In genomic region chr9:129256959-129257713, GRCh38 we compare ENCODE assay signal across 26 cellular contexts.
DNase-seq lines count a peak whose midpoint lies in the region; ATAC-seq, FAIRE-seq and TF ChIP-seq lines count a peak whose summit lies in the region.
"Had no signal": no experiment of that assay in that cellular context is flagged by ENCODE, and none has a peak within 500 bp of the region (broad histone marks: within the 10 kb centered on the region; RNA-seq: fewer than 3 reads in every experiment).

No MANE protein-coding gene starts in this region.

- no peaks in the 10 kb centered on the region for H3K36me3 Mint-ChIP-seq in activated CD8-positive, alpha-beta T cell treated with anti-CD3 and anti-CD28 coated beads, Interleukin-2, amount 10 ng/mL, durations not matched to agents 7 days and 5 days (ENCODE audit: low read depth)
- H3K36me3 Mint-ChIP-seq: activated CD4-positive, alpha-beta memory T cell treated with anti-CD3 and anti-CD28 coated beads for 36 hours had no signal

- TF ChIP-seq CTCF in GM12878 (IDR thresholded peaks at IDR 0.05 in 2 of 3, conservative IDR thresholded peaks at IDR 0.05 in 1 of 3; ENCODE audit: control insufficient read depth in 2 of 3, extremely low read depth in 1 of 3, insufficient read depth in 1 of 3, low read depth in 3 of 3, low read length in 3 of 3), result no peak
- no peak for TF ChIP-seq CTCF in kidney (IDR thresholded peaks at IDR 0.05; ENCODE audit: borderline replicate concordance, extremely low read depth, insufficient read depth)
- TF ChIP-seq CTCF in tibial artery (IDR thresholded peaks at IDR 0.05), result no peak
- no peak for TF ChIP-seq CTCF in upper lobe of left lung (IDR thresholded peaks at IDR 0.05)

- intact Hi-C loops in GM12878 (cut with micrococcal nuclease; ENCODE audit: unreplicated experiment) (no loop called here), kidney (cut with DNase I) (no loop called here), tibial artery (cut with DNase I; ENCODE audit: low total_unique reads) (loop anchor here (10.0 kb wide), 3 partner anchors 52 to 228 kb away; no protein-coding TSS in a partner anchor)

- SMC1A ChIA-PET in GM12878 (lab: Charles Lee; ENCODE audit: uncharacterized antibody, unreplicated experiment), result no interaction called here

- peaks cover 23% of the 10 kb centered on the region for H3K4me1 Mint-ChIP-seq in activated CD8-positive, alpha-beta T cell treated with anti-CD3 and anti-CD28 coated beads, Interleukin-2, amount 10 ng/mL, durations not matched to agents 7 days and 5 days (ENCODE audit: low read depth)

- H3K27ac ChIP-seq in GM12878 (ENCODE audit: control insufficient read depth, insufficient read depth), result no peak overlapping the region
- H3K27ac ChIP-seq in kidney (ENCODE audit: low read depth in 2 of 2, low read length in 2 of 2), result no peak overlapping the region
- H3K27ac ChIP-seq in tibial artery, result peak overlapping the region; percentile 25 to 62
- H3K27ac ChIP-seq in upper lobe of left lung, result no peak overlapping the region
- H3K27ac ChIP-seq: 22Rv1, KMS-11, prostate gland, skin epidermis had no signal

- CTCF ChIA-PET in GM12878 (lab: Yijun Ruan, JAX), result no interaction called here
- CTCF ChIA-PET in activated CD8-positive, alpha-beta T cell treated with anti-CD3 and anti-CD28 coated beads, Interleukin-2, amount 10 ng/mL, durations not matched to agents 7 days and 5 days (lab: Charles Lee), result interaction anchor here (1.0 to 1.4 kb wide), 2 partner anchors 19 to 83 kb away, joined by 3 to 5 read pairs; no protein-coding TSS in a partner anchor

- RAD21 ChIA-PET in GM12878 (lab: Charles Lee; ENCODE audit: unreplicated experiment), result no interaction called here

- no peak overlapping the region for H3K27ac Mint-ChIP-seq in activated CD8-positive, alpha-beta T cell treated with anti-CD3 and anti-CD28 coated beads, Interleukin-2, amount 10 ng/mL, durations not matched to agents 7 days and 5 days
- H3K27ac Mint-ChIP-seq: activated B cell treated with CpG ODN at 0.5 μM for 24 hours; activated CD4-positive, alpha-beta memory T cell treated with anti-CD3 and anti-CD28 coated beads for 36 hours; stimulated activated effector memory CD8-positive, alpha-beta T cell treated with anti-CD3 and anti-CD28 coated beads, Interleukin-12 subunit alpha, Interleukin-12 subunit beta, amount 100 ng/mL, for 72 hours had no signal

- no TSS peak for BruUV-seq in GM12878 (replicated peaks; lab: Mats Ljungman, UMichigan)

- no peak overlapping the region for H3K4me3 ChIP-seq in GM12878
- H3K4me3 ChIP-seq in kidney (ENCODE audit: low read length in 2 of 2), result no peak overlapping the region
- no peak overlapping the region for H3K4me3 ChIP-seq in tibial artery
- H3K4me3 ChIP-seq in upper lobe of left lung, result no peak overlapping the region
- H3K4me3 ChIP-seq: prostate gland had no signal

- no peaks in the 10 kb centered on the region for H3K79me2 ChIP-seq in GM12878 (ENCODE audit: control insufficient read depth, insufficient read depth, low read length)

- no peaks in the 10 kb centered on the region for H4K20me1 ChIP-seq in GM12878 (ENCODE audit: control insufficient read depth, insufficient read depth)

- H3K4me1 ChIP-seq in GM12878 (ENCODE audit: control insufficient read depth, insufficient read depth, low read length), result peaks cover 7% of the 10 kb centered on the region
- H3K4me1 ChIP-seq in kidney (ENCODE audit: control insufficient read depth in 1 of 2, insufficient read depth in 1 of 2, low read depth in 1 of 2, low read length in 2 of 2), result peaks cover 0 to 12% of the 10 kb centered on the region in 2 donors
- peaks cover 0 to 56% (median 37%) of the 10 kb centered on the region in 4 donors for H3K4me1 ChIP-seq in tibial artery
- H3K4me1 ChIP-seq in upper lobe of left lung, result peaks cover 13 to 19% (median 14%) of the 10 kb centered on the region in 4 donors
- H3K4me1 ChIP-seq: prostate gland had no signal

- TF ChIP-seq EP300 in GM12878 (IDR thresholded peaks at IDR 0.05; ENCODE audit: borderline replicate concordance in 1 of 2, control insufficient read depth in 1 of 2, low read depth in 2 of 2, low read length in 2 of 2), result no peak
- TF ChIP-seq EP300 in upper lobe of left lung (IDR thresholded peaks at IDR 0.05), result no peak

- in situ Hi-C loops in GM12878 (cut with MboI), result no loop called here

- no peak for TF ChIP-seq RAD21 in GM12878 (IDR thresholded peaks at IDR 0.05; ENCODE audit: insufficient read depth, low read depth, low read length)

- no peak overlapping the region for H3K4me3 Mint-ChIP-seq in activated CD8-positive, alpha-beta T cell treated with anti-CD3 and anti-CD28 coated beads, Interleukin-2, amount 10 ng/mL, durations not matched to agents 7 days and 5 days
- H3K4me3 Mint-ChIP-seq: activated B cell treated with CpG ODN at 0.5 μM for 24 hours; activated CD4-positive, alpha-beta memory T cell treated with anti-CD3 and anti-CD28 coated beads for 36 hours had no signal

- no peaks in the 10 kb centered on the region for H3K9me3 Mint-ChIP-seq in activated CD8-positive, alpha-beta T cell treated with anti-CD3 and anti-CD28 coated beads, Interleukin-2, amount 10 ng/mL, durations not matched to agents 7 days and 5 days (ENCODE audit: insufficient read depth)
- H3K9me3 Mint-ChIP-seq: activated B cell treated with CpG ODN at 0.5 μM for 24 hours; activated CD4-positive, alpha-beta memory T cell treated with anti-CD3 and anti-CD28 coated beads for 36 hours; effector memory CD8-positive, alpha-beta T cell; stimulated activated effector memory CD8-positive, alpha-beta T cell treated with anti-CD3 and anti-CD28 coated beads, Interleukin-12 subunit alpha, Interleukin-12 subunit beta, amount 100 ng/mL, for 72 hours had no signal

- no peak overlapping the region for H3K9ac ChIP-seq in GM12878 (ENCODE audit: control insufficient read depth, insufficient read depth, low read length)
- H3K9ac ChIP-seq in kidney (ENCODE audit: low read length in 2 of 2), result no peak overlapping the region
- H3K9ac ChIP-seq: KMS-11 had no signal

- WGBS in GM12878 (ENCODE audit: insufficient coverage, insufficient replicate concordance, low lambda C conversion rate, missing lambda C conversion rate), result 70% methylated on average over 13 of the region's 13 CpGs
- WGBS in upper lobe of left lung, 2 donors, result 90 to 94% methylated on average over 13 of the region's 13 CpGs

- H3K27me3 ChIP-seq in GM12878 (replicated peaks in 1 of 2; ENCODE audit: control insufficient read depth in 2 of 2, insufficient read depth in 2 of 2, low read length in 1 of 2), result peaks cover 2 to 4% of the 10 kb centered on the region in 2 experiments; a peak in 3 of 4 replicates
- no peaks in the 10 kb centered on the region for H3K27me3 ChIP-seq in tibial artery
- peaks cover 0 to 4% (median 0%) of the 10 kb centered on the region in 4 donors for H3K27me3 ChIP-seq in upper lobe of left lung

- H3K9me3 ChIP-seq in GM12878 (replicated peaks; ENCODE audit: control insufficient read depth, insufficient read depth, low read length) (no peaks in the 10 kb centered on the region), kidney (ENCODE audit: control insufficient read depth in 1 of 2, low read length in 2 of 2) (no peaks in the 10 kb centered on the region), tibial artery (no peaks in the 10 kb centered on the region), upper lobe of left lung (no peaks in the 10 kb centered on the region)
- H3K9me3 ChIP-seq: prostate gland had no signal

- no peak for ATAC-seq in GM12878
- ATAC-seq in upper lobe of left lung (ENCODE audit: low FRiP score in 2 of 2), result no peak
- no peak for ATAC-seq in activated CD8-positive, alpha-beta T cell treated with anti-CD3 and anti-CD28 coated beads, Interleukin-2, amount 10 ng/mL, durations not matched to agents 7 days and 5 days
- ATAC-seq: effector memory CD8-positive, alpha-beta T cell; left lobe of liver; SK-N-SH treated with all-trans-retinoic acid at 6 μM for 48 hours; stimulated activated effector memory CD8-positive, alpha-beta T cell treated with anti-CD3 and anti-CD28 coated beads, Interleukin-12 subunit alpha, Interleukin-12 subunit beta, amount 100 ng/mL, for 72 hours had no signal

- TF ChIP-seq POLR2A in GM12878 (IDR thresholded peaks at IDR 0.05; ENCODE audit: low read depth, low read length) (no peak), upper lobe of left lung (IDR thresholded peaks at IDR 0.05) (no peak)

- no peak for FAIRE-seq in GM12878 (lab: Jason Lieb, UNC)
- no peak for FAIRE-seq in kidney (lab: Jason Lieb, UNC)

- H3K27me3 Mint-ChIP-seq in activated CD8-positive, alpha-beta T cell treated with anti-CD3 and anti-CD28 coated beads, Interleukin-2, amount 10 ng/mL, durations not matched to agents 7 days and 5 days (ENCODE audit: low read depth), result peaks cover 32% of the 10 kb centered on the region

- POLR2A ChIA-PET in GM12878 (lab: Charles Lee), result no interaction called here
- POLR2A ChIA-PET in activated CD8-positive, alpha-beta T cell treated with anti-CD3 and anti-CD28 coated beads, Interleukin-2, amount 10 ng/mL, durations not matched to agents 7 days and 5 days (lab: Charles Lee), result interaction anchor here (0.9 kb wide), 1 partner anchor 19 kb away, joined by 3 read pairs; no protein-coding TSS in a partner anchor

- peak; percentile 22 for DNase-seq in DMS53 (lab: John Stamatoyannopoulos, UW)
- DNase-seq in DMS53 treated with DMSO at 0.1 percent for 48 hours (lab: John Stamatoyannopoulos, UW; ENCODE audit: unreplicated experiment), result no peak
- no peak for DNase-seq in GM12878 (ENCODE audit: low read depth, low spot score)
- DNase-seq in kidney, result peak; percentile 43
- peak in 1 of 2 donors; percentile 17 for DNase-seq in tibial artery
- no peak for DNase-seq in upper lobe of left lung
- DNase-seq in activated CD8-positive, alpha-beta T cell treated with anti-CD3 and anti-CD28 coated beads, Interleukin-2, amount 10 ng/mL, durations not matched to agents 7 days and 5 days, result no peak
- DNase-seq in NCI-H1092 (lab: John Stamatoyannopoulos, UW), result no peak
- DNase-seq: activated B cell treated with CpG ODN at 0.5 μM for 24 hours; activated CD4-positive, alpha-beta memory T cell treated with anti-CD3 and anti-CD28 coated beads for 36 hours; activated T-cell treated with anti-CD3 and anti-CD28 coated beads for 4 hours; AML-193; amygdala; COR-L47; effector memory CD8-positive, alpha-beta T cell; NCI-H2171; NCI-H524 treated with DMSO at 0.1 percent for 48 hours; stimulated activated CD4-positive, alpha-beta T cell treated with anti-CD3 and anti-CD28 coated beads, Interleukin-2, amount 100 ng/mL, for 24 hours; T-helper 9 cell had no signal

- H3K36me3 ChIP-seq in GM12878 (ENCODE audit: control insufficient read depth in 2 of 2, insufficient read depth in 2 of 2, low read length in 1 of 2) (no peaks in the 10 kb centered on the region), kidney (ENCODE audit: control insufficient read depth in 1 of 2, insufficient read depth in 2 of 2, low read length in 2 of 2) (no peaks in the 10 kb centered on the region), tibial artery (no peaks in the 10 kb centered on the region), upper lobe of left lung (no peaks in the 10 kb centered on the region)
- H3K36me3 ChIP-seq: prostate gland had no signal

- H3K4me2 ChIP-seq in GM12878 (ENCODE audit: control insufficient read depth, insufficient read depth), result no peak overlapping the region

- no peak overlapping the region for H2AFZ ChIP-seq in GM12878 (ENCODE audit: control insufficient read depth, low read depth, low read length)

TF ChIP-seq in GM12878, 131 proteins besides CTCF, POLR2A, EP300 and RAD21 (continues in another document):
- TF ChIP-seq CHD4 (IDR thresholded peaks at IDR 0.05) (no peak), FOXM1 (IDR thresholded peaks at IDR 0.05; ENCODE audit: low read depth, low read length) (no peak), PAX8 (IDR thresholded peaks at IDR 0.05) (no peak)

Comparison
In these comparisons a context has a peak if more than half of its experiments do, and no peak if none do; other contexts are left out.
1. DNase-seq: peak in DMS53 (single experiment) and kidney (single experiment); none in DMS53 treated with DMSO at 0.1 percent for 48 hours (single experiment), GM12878 (single experiment), upper lobe of left lung (0 of 2), activated CD8-positive, alpha-beta T cell treated with anti-CD3 and anti-CD28 coated beads, Interleukin-2, amount 10 ng/mL, durations not matched to agents 7 days and 5 days (single experiment) and NCI-H1092 (single experiment).
2. H3K27ac ChIP-seq: peak in tibial artery (2 of 2); none in GM12878 (single experiment), kidney (0 of 2) and upper lobe of left lung (0 of 4).